Comparison of ENCODE assay signal across 9 cellular contexts in genomic region chr6:89985744-89986493, GRCh38.
A peak's percentile ranks its signal among the peaks of the same experiment; 100 is the strongest.
DNase-seq lines count a peak whose midpoint lies in the region; ATAC-seq and TF ChIP-seq lines count a peak whose summit lies in the region.
"Had no signal": no experiment of that assay in that cellular context is flagged by ENCODE, and none has a peak within 500 bp of the region (broad histone marks: within the 10 kb centered on the region; RNA-seq: fewer than 3 reads in every experiment).

No MANE protein-coding gene starts in this region.

- H2AK5ac ChIP-seq in trophoblast cell (ENCODE audit: low read length): peak overlapping the region; percentile 42

- H3K36me3 ChIP-seq in WERI-Rb-1: no peaks in the 10 kb centered on the region; the same call in 1 of the 2 replicates
- no peaks in the 10 kb centered on the region for H3K36me3 ChIP-seq in trophoblast cell (ENCODE audit: control insufficient read depth in 1 of 2, insufficient read depth in 2 of 2, low read length in 2 of 2)

- no peak for TF ChIP-seq CTCF in WERI-Rb-1 (IDR thresholded peaks at IDR 0.05; ENCODE audit: low read depth, low read length)

- peak overlapping the region; percentile 0 for H3K4me2 ChIP-seq in trophoblast cell (ENCODE audit: low read length)

- WGBS in trophoblast cell (ENCODE audit: extremely low coverage, insufficient coverage, insufficient read length): no CpG with 5 or more reads among the region's 11 CpGs

- no peak for ATAC-seq in HG03097 (IDR thresholded peaks at IDR 0.05; ENCODE audit: low FRiP score, unreplicated experiment)
- no peak for ATAC-seq in GM19023 (IDR thresholded peaks at IDR 0.05; ENCODE audit: unreplicated experiment)
- no peak for ATAC-seq in HG02840 (IDR thresholded peaks at IDR 0.05; ENCODE audit: low FRiP score, unreplicated experiment)

- no peak overlapping the region for H4K12ac ChIP-seq in trophoblast cell (ENCODE audit: low read depth, low read length)

- peak overlapping the region; percentile 75 for H3K9ac ChIP-seq in trophoblast cell (ENCODE audit: low read length)
- H3K9ac ChIP-seq: parathyroid adenoma had no signal

- H3K14ac ChIP-seq in trophoblast cell (ENCODE audit: low read length): peak overlapping the region; percentile 86

- H3K9me3 ChIP-seq in WERI-Rb-1 (ENCODE audit: severe bottlenecking): no peaks in the 10 kb centered on the region
- no peaks in the 10 kb centered on the region for H3K9me3 ChIP-seq in trophoblast cell (ENCODE audit: insufficient read depth, low read depth, low read length)

- no peak overlapping the region for H3K23ac ChIP-seq in trophoblast cell (ENCODE audit: low read length)

- H3K4ac ChIP-seq in trophoblast cell (ENCODE audit: low read depth, low read length): peak overlapping the region; percentile 83

- H3K79me2 ChIP-seq in trophoblast cell (ENCODE audit: control insufficient read depth, insufficient read depth, low read length, poor library complexity): peaks cover 4% of the 10 kb centered on the region
- H3K79me2 ChIP-seq: parathyroid adenoma had no signal

- H3K27ac ChIP-seq in WERI-Rb-1 (peak overlapping the region; percentile 97), trophoblast cell (ENCODE audit: low read depth, low read length) (peak overlapping the region; percentile 99)
- H3K27ac ChIP-seq: parathyroid adenoma had no signal

- H3K4me3 ChIP-seq in WERI-Rb-1 (ENCODE audit: low read depth, low read length): peak overlapping the region; percentile 35
- H3K4me3 ChIP-seq in trophoblast cell (ENCODE audit: low read depth, low read length): no peak overlapping the region

- peaks cover 33% of the 10 kb centered on the region for H3K79me1 ChIP-seq in trophoblast cell (ENCODE audit: low read length)

- H3K18ac ChIP-seq in trophoblast cell (ENCODE audit: low read length): peak overlapping the region; percentile 13

- DNase-seq in ELF-1 (ENCODE audit: low read depth, low spot score): peak; percentile 47
- DNase-seq in WERI-Rb-1: peak; percentile 34
- DNase-seq in glomerular visceral epithelial cell (ENCODE audit: extremely low spot score): peak; percentile 92
- DNase-seq in trophoblast cell: no peak
- DNase-seq in stimulated activated CD4-positive, alpha-beta T cell treated with anti-CD3 and anti-CD28 coated beads, Interleukin-4, amount 100 ng/mL, for 24 hours: no peak

- H2BK5ac ChIP-seq in trophoblast cell (ENCODE audit: low read depth, low read length, poor library complexity): peak overlapping the region; percentile 97

- peaks cover 21 to 32% of the 10 kb centered on the region in 2 experiments for H3K4me1 ChIP-seq in trophoblast cell (ENCODE audit: control insufficient read depth in 1 of 2, insufficient read depth in 2 of 2, low read length in 2 of 2)
- H3K4me1 ChIP-seq: parathyroid adenoma had no signal

- H3K27me3 ChIP-seq in WERI-Rb-1 (ENCODE audit: insufficient read depth, low read depth, severe bottlenecking) (no peaks in the 10 kb centered on the region), trophoblast cell (ENCODE audit: insufficient read depth, low read length) (no peaks in the 10 kb centered on the region)

- H2BK120ac ChIP-seq in trophoblast cell (ENCODE audit: insufficient read depth, low read length, poor library complexity): peak overlapping the region; percentile 97

- H2AFZ ChIP-seq in trophoblast cell (ENCODE audit: insufficient read depth, low read length, poor library complexity): peak overlapping the region; percentile 50
- H2AFZ ChIP-seq: parathyroid adenoma had no signal

- peak overlapping the region; percentile 81 for H4K8ac ChIP-seq in trophoblast cell (ENCODE audit: low read depth, low read length)

- peak overlapping the region; percentile 91 for H2BK12ac ChIP-seq in trophoblast cell (ENCODE audit: low read length)

- peak overlapping the region; percentile 99 for H4K91ac ChIP-seq in trophoblast cell (ENCODE audit: low read depth, low read length)

Comparison
In these comparisons a context has a peak if more than half of its experiments do, and no peak if none do; other contexts are left out.
1. DNase-seq: peak in ELF-1 (single experiment), WERI-Rb-1 (single experiment) and glomerular visceral epithelial cell (single experiment); none in trophoblast cell (0 of 2) and stimulated activated CD4-positive, alpha-beta T cell treated with anti-CD3 and anti-CD28 coated beads, Interleukin-4, amount 100 ng/mL, for 24 hours (single experiment).